In genomic region chr3:187521546-187521945, GRCh38 we compare ENCODE assay signal across 22 cellular contexts.
A peak's percentile ranks its signal among the peaks of the same experiment; 100 is the strongest.
DNase-seq lines count a peak whose midpoint lies in the region; ATAC-seq and TF ChIP-seq lines count a peak whose summit lies in the region.
"Had no signal": no experiment of that assay in that cellular context is flagged by ENCODE, and none has a peak within 500 bp of the region (broad histone marks: within the 10 kb centered on the region; RNA-seq: fewer than 3 reads in every experiment).

No MANE protein-coding gene starts in this region.

- H2AFZ ChIP-seq in OCI-LY1 (ENCODE audit: low read length), result peak overlapping the region; percentile 12; the same call in 1 of the 2 replicates
- H2AFZ ChIP-seq: GM23338 had no signal

- peak overlapping the region; percentile 40 for H3K9ac ChIP-seq in OCI-LY1 (ENCODE audit: low read length)
- H3K9ac ChIP-seq: SK-N-SH had no signal

- 0 out of 2 replicates have a peak, but pooled peaks cover 9% of the 10 kb centered on the region for H3F3A ChIP-seq in OCI-LY1 (ENCODE audit: insufficient read depth, low read length)

- no peaks in the 10 kb centered on the region for H4K20me1 ChIP-seq in OCI-LY1 (ENCODE audit: insufficient read depth, low read length)

- no peak overlapping the region for H3K27ac Mint-ChIP-seq in activated B cell treated with CpG ODN at 0.5 μM for 24 hours
- H3K27ac Mint-ChIP-seq in stimulated activated memory B cell treated with anti-CD40 and anti-IgM and Interleukin-4, amounts not matched to agents 10 μg/mL and 1 μg/mL and 100 μg/mL, for 72 hours, result no peak overlapping the region
- H3K27ac Mint-ChIP-seq: CD8-positive, alpha-beta T cell; GM23338; T-helper 1 cell treated with Interleukin-12 subunit alpha and Interleukin-12 subunit beta and Interleukin-4 antibody, amounts not matched to agents 30 μg/mL and 1 μg/mL, for 36 hours had no signal

- H3K9me3 Mint-ChIP-seq in activated B cell treated with CpG ODN at 0.5 μM for 24 hours, result no peaks in the 10 kb centered on the region
- no peaks in the 10 kb centered on the region for H3K9me3 Mint-ChIP-seq in stimulated activated memory B cell treated with anti-CD40 and anti-IgM and Interleukin-4, amounts not matched to agents 10 μg/mL and 1 μg/mL and 100 μg/mL, for 72 hours
- H3K9me3 Mint-ChIP-seq: CD8-positive, alpha-beta T cell; GM23338; T-helper 1 cell treated with Interleukin-12 subunit alpha and Interleukin-12 subunit beta and Interleukin-4 antibody, amounts not matched to agents 30 μg/mL and 1 μg/mL, for 36 hours had no signal

- intact Hi-C loops in activated B cell treated with CpG ODN at 0.5 μM for 24 hours (cut with micrococcal nuclease), result no loop called here

- H3K9me3 ChIP-seq in OCI-LY1 (ENCODE audit: low read length), result no peaks in the 10 kb centered on the region
- H3K9me3 ChIP-seq: BE2C, MG63, Peyer's patch, SK-N-SH had no signal

- H3K27me3 ChIP-seq in OCI-LY1 (ENCODE audit: insufficient read depth, low read length) (no peaks in the 10 kb centered on the region), foreskin keratinocyte (peaks cover 13% of the 10 kb centered on the region)
- H3K27me3 ChIP-seq: BE2C, MG63, Peyer's patch had no signal

- H3K4me3 ChIP-seq in OCI-LY1 (ENCODE audit: low read depth, low read length, poor library complexity, severe bottlenecking), result peak overlapping the region; percentile 26
- H3K4me3 ChIP-seq: GM23338, MG63, Peyer's patch had no signal

- H3K27me3 Mint-ChIP-seq in activated B cell treated with CpG ODN at 0.5 μM for 24 hours, result peaks cover 2% of the 10 kb centered on the region
- no peaks in the 10 kb centered on the region for H3K27me3 Mint-ChIP-seq in stimulated activated memory B cell treated with anti-CD40 and anti-IgM and Interleukin-4, amounts not matched to agents 10 μg/mL and 1 μg/mL and 100 μg/mL, for 72 hours

- peaks cover 84% of the 10 kb centered on the region for H3K4me1 ChIP-seq in OCI-LY1 (ENCODE audit: insufficient read depth, low read length, severe bottlenecking)
- H3K4me1 ChIP-seq in foreskin keratinocyte, result no peaks in the 10 kb centered on the region
- H3K4me1 ChIP-seq: BE2C, Peyer's patch had no signal

- DNase-seq in MV-4-11 (lab: John Stamatoyannopoulos, UW) (peak; percentile 59), activated B cell treated with CpG ODN at 0.5 μM for 24 hours (no peak), ureter (ENCODE audit: low spot score) (no peak), DMS 273 treated with DMSO at 0.1 percent for 48 hours (lab: John Stamatoyannopoulos, UW) (no peak), foreskin keratinocyte (no peak)
- DNase-seq: BE2C; CD8-positive, alpha-beta T cell; DMS79 treated with DMSO at 0.1 percent for 48 hours; MG63; NCI-H1436; NCI-H2029; NCI-H2171; NCI-H446; NCI-H69; Peyer's patch; Right ventricle myocardium superior; SK-N-SH had no signal

- no peaks in the 10 kb centered on the region for H3K79me2 ChIP-seq in OCI-LY1 (ENCODE audit: insufficient read depth, low read length)

- H3K9me2 ChIP-seq in OCI-LY1 (ENCODE audit: low read depth, low read length), result no peaks in the 10 kb centered on the region
- H3K9me2 ChIP-seq: SK-N-SH had no signal

- POLR2A ChIA-PET in activated B cell treated with CpG ODN at 0.5 μM for 24 hours (lab: Charles Lee), result interaction anchor here (0.6 to 0.7 kb wide), 3 partner anchors 12 to 152 kb away, joined by 3 to 5 read pairs (median 4); no protein-coding TSS in a partner anchor

- no peaks in the 10 kb centered on the region for H3K36me3 ChIP-seq in OCI-LY1 (ENCODE audit: insufficient read depth, low read length)
- H3K36me3 ChIP-seq: BE2C, MG63, Peyer's patch had no signal

- H3K4me2 ChIP-seq in OCI-LY1 (ENCODE audit: low read length), result peak overlapping the region; percentile 57
- H3K4me2 ChIP-seq: GM23338, SK-N-SH had no signal

- peak; percentile 61 for ATAC-seq in activated B cell treated with CpG ODN at 0.5 μM for 24 hours (ENCODE audit: low read depth)
- ATAC-seq in stimulated activated memory B cell treated with anti-CD40 and anti-IgM and Interleukin-4, amounts not matched to agents 10 μg/mL and 1 μg/mL and 100 μg/mL, for 72 hours, result peak; percentile 69
- no peak for ATAC-seq in foreskin keratinocyte
- ATAC-seq: CD8-positive, alpha-beta T cell; GM23338; HepG2 had no signal

- TF ChIP-seq CTCF in OCI-LY1 (IDR thresholded peaks at IDR 0.05; ENCODE audit: low read length) (no peak), activated B cell treated with CpG ODN at 0.5 μM for 24 hours (IDR thresholded peaks at IDR 0.05) (no peak), foreskin keratinocyte (conservative IDR thresholded peaks at IDR 0.05) (no peak)

- H3K36me3 Mint-ChIP-seq in activated B cell treated with CpG ODN at 0.5 μM for 24 hours (ENCODE audit: low read depth), result no peaks in the 10 kb centered on the region
- no peaks in the 10 kb centered on the region for H3K36me3 Mint-ChIP-seq in stimulated activated memory B cell treated with anti-CD40 and anti-IgM and Interleukin-4, amounts not matched to agents 10 μg/mL and 1 μg/mL and 100 μg/mL, for 72 hours
- H3K36me3 Mint-ChIP-seq: CD8-positive, alpha-beta T cell had no signal

- H3K4me3 Mint-ChIP-seq in activated B cell treated with CpG ODN at 0.5 μM for 24 hours, result no peak overlapping the region
- no peak overlapping the region for H3K4me3 Mint-ChIP-seq in stimulated activated memory B cell treated with anti-CD40 and anti-IgM and Interleukin-4, amounts not matched to agents 10 μg/mL and 1 μg/mL and 100 μg/mL, for 72 hours
- H3K4me3 Mint-ChIP-seq: CD8-positive, alpha-beta T cell; GM23338; T-helper 1 cell treated with Interleukin-12 subunit alpha and Interleukin-12 subunit beta and Interleukin-4 antibody, amounts not matched to agents 30 μg/mL and 1 μg/mL, for 36 hours had no signal

- CTCF ChIA-PET in activated B cell treated with CpG ODN at 0.5 μM for 24 hours (lab: Charles Lee), result no interaction called here

- H3K4me1 Mint-ChIP-seq in activated B cell treated with CpG ODN at 0.5 μM for 24 hours, result peaks cover 7% of the 10 kb centered on the region
- no peaks in the 10 kb centered on the region for H3K4me1 Mint-ChIP-seq in stimulated activated memory B cell treated with anti-CD40 and anti-IgM and Interleukin-4, amounts not matched to agents 10 μg/mL and 1 μg/mL and 100 μg/mL, for 72 hours

- H3K27ac ChIP-seq in OCI-LY1 (ENCODE audit: low read depth, low read length, poor library complexity, severe bottlenecking) (peak overlapping the region; percentile 92), foreskin keratinocyte (no peak overlapping the region)
- H3K27ac ChIP-seq: Peyer's patch had no signal
